Comparison of ENCODE assay signal across 22 cellular contexts in the genomic region with DNA sequence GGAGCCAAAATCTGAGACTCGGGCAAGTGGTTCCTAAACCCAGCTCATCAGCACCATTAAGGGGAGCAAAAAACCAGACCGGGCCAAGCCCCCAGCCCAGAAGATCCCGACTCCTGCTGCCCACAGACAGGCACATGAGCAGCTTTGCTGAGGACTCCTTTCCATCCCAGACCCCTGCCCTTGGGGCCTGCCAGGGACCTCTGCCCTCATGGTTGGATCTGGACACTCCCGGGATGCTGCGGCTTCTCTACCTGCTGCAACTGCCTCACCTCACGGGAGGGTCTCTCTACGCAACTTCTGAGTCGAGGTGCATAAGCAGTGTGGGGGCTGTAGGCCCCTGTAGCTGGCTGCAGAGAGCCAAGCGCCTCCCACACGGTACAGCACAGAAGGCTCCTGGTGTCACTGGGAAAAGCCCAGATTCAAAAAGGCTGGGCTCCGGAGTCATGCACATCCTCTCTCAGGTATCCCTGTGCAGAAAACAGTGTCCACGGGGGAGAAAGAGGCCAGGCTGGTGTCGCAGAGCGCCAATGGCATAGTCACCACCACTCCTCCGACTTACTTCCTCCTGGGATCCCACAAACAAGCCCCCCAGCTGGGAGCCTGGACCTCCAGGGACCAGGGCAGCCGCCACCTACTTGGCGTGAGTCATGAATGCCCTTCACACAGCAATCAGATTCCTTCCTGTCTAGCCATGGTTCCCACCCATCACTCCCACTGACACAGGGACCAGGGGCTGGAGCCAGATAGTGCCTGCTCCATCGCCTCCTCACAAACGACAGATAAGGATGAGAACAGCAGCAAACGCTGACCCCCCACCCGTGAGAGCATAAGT.
DNase-seq lines count a peak whose midpoint lies in the region; ATAC-seq lines count a peak whose summit lies in the region.
"Had no signal": no experiment of that assay in that cellular context is flagged by ENCODE, and none has a peak within 500 bp of the region (broad histone marks: within the 10 kb centered on the region; RNA-seq: fewer than 3 reads in every experiment).

No MANE protein-coding gene starts in this region.

- ATAC-seq in GM19023 (IDR thresholded peaks at IDR 0.05; ENCODE audit: unreplicated experiment), result no peak
- ATAC-seq in GM19467 (IDR thresholded peaks at IDR 0.05; ENCODE audit: unreplicated experiment), result no peak
- ATAC-seq: activated CD4-positive, CD25-positive, alpha-beta regulatory T cell treated with anti-CD3 and anti-CD28 coated beads, Interleukin-2, amount 50 U/mL, for 24 hours; GM12878; GM23338; natural killer cell treated with Interleukin-12 subunit alpha and Interleukin-12 subunit beta and Interleukin-15 and Interleukin-18, amount 100 ng/mL, for 72 hours had no signal

- DNase-seq in HT1080 (ENCODE audit: low read depth), result peak; percentile 64
- peak; percentile 54 for DNase-seq in astrocyte of the hippocampus (ENCODE audit: low read depth, low spot score)
- peak; percentile 27 for DNase-seq in iris pigment epithelial cell (ENCODE audit: low read depth)
- DNase-seq in posterior vena cava (ENCODE audit: low spot score), result peak; percentile 76
- DNase-seq in NCI-H1436 (lab: John Stamatoyannopoulos, UW), result no peak
- DNase-seq in OCI-M1 (lab: John Stamatoyannopoulos, UW), result no peak
- DNase-seq: activated naive CD4-positive, alpha-beta T cell treated with anti-CD3 and anti-CD28 coated beads for 36 hours; activated T-cell treated with anti-CD3 and anti-CD28 coated beads, Interleukin-2, amount 50 U/mL, for 24 hours; CD4-positive, alpha-beta memory T cell; DMS153; hippocampal formation; KBM-7; NCI-H2107; NCI-H524 treated with DMSO at 0.1 percent for 48 hours; stimulated activated naive CD4-positive, alpha-beta T cell; T1000 had no signal

- intact Hi-C loops in posterior vena cava (cut with DNase I), result no loop called here

Comparison
In these comparisons a context has a peak if more than half of its experiments do, and no peak if none do; other contexts are left out.
1. DNase-seq: peak in HT1080 (single experiment), astrocyte of the hippocampus (single experiment), iris pigment epithelial cell (single experiment) and posterior vena cava (single experiment); none in NCI-H1436 (single experiment) and OCI-M1 (single experiment).